12 cellular contexts compared by ENCODE assay signal in genomic region chr20:1718604-1719384, GRCh38.
DNase-seq lines count a peak whose midpoint lies in the region; ATAC-seq and TF ChIP-seq lines count a peak whose summit lies in the region.
"Had no signal": no experiment of that assay in that cellular context is flagged by ENCODE, and none has a peak within 500 bp of the region (broad histone marks: within the 10 kb centered on the region; RNA-seq: fewer than 3 reads in every experiment).

No MANE protein-coding gene starts in this region.

- CTCF ChIA-PET in IMR-90 (lab: Yijun Ruan, JAX): no interaction called here

- no peaks in the 10 kb centered on the region for H3K9me1 ChIP-seq in IMR-90 (ENCODE audit: insufficient read depth, low read length)

- no peak overlapping the region for H3K27ac ChIP-seq in IMR-90 (ENCODE audit: insufficient read depth, low read length)

- no peaks in the 10 kb centered on the region for H4K20me1 ChIP-seq in IMR-90 (ENCODE audit: insufficient read depth, low read length)

- H4K91ac ChIP-seq in IMR-90 (ENCODE audit: insufficient read depth, low read depth, low read length): no peak overlapping the region

- no peak overlapping the region for H4K5ac ChIP-seq in IMR-90 (ENCODE audit: low read depth, low read length)

- peak; percentile 56 for DNase-seq in AG09319 (ENCODE audit: extremely low read depth, low read depth)
- DNase-seq in IMR-90: peak; percentile 46
- peak; percentile 26 for DNase-seq in dedifferentiated amniotic fluid mesenchymal stem cell (ENCODE audit: extremely low spot score)
- DNase-seq in myocyte (ENCODE audit: low read depth): peak; percentile 43
- no peak for DNase-seq in DMS153 (lab: John Stamatoyannopoulos, UW)
- DNase-seq in NCI-H1092 treated with DMSO at 0.1 percent for 48 hours (lab: John Stamatoyannopoulos, UW): no peak
- DNase-seq in NCI-H1930 (lab: John Stamatoyannopoulos, UW): no peak
- DNase-seq: activated CD4-positive, alpha-beta T cell treated with anti-CD3 and anti-CD28 coated beads, Interleukin-2, amount 50 U/mL, for 1 hour; activated naive CD4-positive, alpha-beta T cell treated with Interleukin-2 at 50 U/mL for 16 hours; CD4-positive, CD25-positive, alpha-beta regulatory T cell; NCI-H526 treated with DMSO at 0.1 percent for 48 hours had no signal

- no peak overlapping the region for H2AK5ac ChIP-seq in IMR-90 (ENCODE audit: low read depth, low read length)

- TF ChIP-seq CTCF in AG09319 (IDR thresholded peaks at IDR 0.05; ENCODE audit: low read depth, low read length) (no peak), IMR-90 (conservative IDR thresholded peaks at IDR 0.05; ENCODE audit: low read depth, low read length) (no peak)

- H3K36me3 ChIP-seq in IMR-90 (ENCODE audit: control insufficient read depth, insufficient read depth, low read length): no peaks in the 10 kb centered on the region

- intact Hi-C loops in IMR-90 (cut with micrococcal nuclease): no loop called here

- no peak overlapping the region for H3K4me3 ChIP-seq in IMR-90 (ENCODE audit: insufficient read depth, low read depth, low read length)

- 0% methylated on average over 1 of the region's 8 CpGs; no CpG with 5 or more reads in 1 of the 2 experiments for WGBS in IMR-90 (ENCODE audit: extremely low coverage in 2 of 2, insufficient read length in 1 of 2), 2 experiments

- TF ChIP-seq POLR2A in IMR-90 (IDR thresholded peaks at IDR 0.05; ENCODE audit: low read depth, low read length): no peak

- no peak overlapping the region for H2BK15ac ChIP-seq in IMR-90 (ENCODE audit: low read depth, low read length)

- POLR2A ChIA-PET in IMR-90 (lab: Charles Lee; ENCODE audit: unreplicated experiment): no interaction called here

- no peak overlapping the region for H2AFZ ChIP-seq in IMR-90 (replicated peaks; ENCODE audit: low read length, poor library complexity)

- BruUV-seq in IMR-90 (replicated peaks; lab: Mats Ljungman, UMichigan): no TSS peak

- no peak overlapping the region for H3K4me2 ChIP-seq in IMR-90 (ENCODE audit: low read depth, low read length)

- H3K14ac ChIP-seq in IMR-90 (replicated peaks; ENCODE audit: low read depth, low read length): no peak overlapping the region

- H3K56ac ChIP-seq in IMR-90 (ENCODE audit: extremely low read depth, insufficient read depth, low read length): no peak overlapping the region

- H2BK20ac ChIP-seq in IMR-90 (ENCODE audit: low read depth, low read length): no peak overlapping the region

- no peaks in the 10 kb centered on the region for H3K4me1 ChIP-seq in IMR-90 (ENCODE audit: control insufficient read depth, insufficient read depth, low read length)

- no peaks in the 10 kb centered on the region for H3K9me3 ChIP-seq in IMR-90 (ENCODE audit: control insufficient read depth, insufficient read depth, low read length)

- no peak overlapping the region for H2BK120ac ChIP-seq in IMR-90 (ENCODE audit: low read depth, low read length)

- TF ChIP-seq RAD21 in IMR-90 (IDR thresholded peaks at IDR 0.05; ENCODE audit: low read length): no peak

- peaks cover 6% of the 10 kb centered on the region for H3K27me3 ChIP-seq in IMR-90 (ENCODE audit: control insufficient read depth, insufficient read depth, low read length)

- no peaks in the 10 kb centered on the region for H3K79me1 ChIP-seq in IMR-90 (ENCODE audit: low read depth in 1 of 2, low read length in 2 of 2)

- no peak overlapping the region for H2BK5ac ChIP-seq in IMR-90 (ENCODE audit: low read depth, low read length, poor library complexity, severe bottlenecking)

- ATAC-seq in IMR-90 (ENCODE audit: low read depth): no peak
- ATAC-seq in HG03342 (IDR thresholded peaks at IDR 0.05; ENCODE audit: unreplicated experiment): no peak

- no peak overlapping the region for H2AK9ac ChIP-seq in IMR-90 (replicated peaks; ENCODE audit: low read depth, low read length, poor library complexity)

- in situ Hi-C loops in IMR-90 (cut with MboI; ENCODE audit: low sequenced_read_pairs): no loop called here

- H3K4ac ChIP-seq in IMR-90 (ENCODE audit: low read depth, low read length): no peak overlapping the region

- no peak overlapping the region for H3K18ac ChIP-seq in IMR-90 (ENCODE audit: low read depth, low read length)

- no peak overlapping the region for H3K9ac ChIP-seq in IMR-90 (ENCODE audit: low read depth, low read length)

- H3K23ac ChIP-seq in IMR-90 (ENCODE audit: low read depth, low read length): no peak overlapping the region

- dilution Hi-C loops in IMR-90 (cut with HindIII; ENCODE audit: low sequenced_read_pairs, unreplicated experiment): no loop called here

- no peak overlapping the region for H4K8ac ChIP-seq in IMR-90 (ENCODE audit: low read depth in 2 of 2, low read length in 2 of 2)

TF ChIP-seq in IMR-90, 13 proteins besides CTCF, POLR2A, EP300 and RAD21:
- TF ChIP-seq MAFK (IDR thresholded peaks at IDR 0.05; ENCODE audit: low read depth, low read length) (no peak), CHD1 (IDR thresholded peaks at IDR 0.05; ENCODE audit: low read depth, low read length) (no peak), MXI1 (IDR thresholded peaks at IDR 0.05; ENCODE audit: borderline replicate concordance, low read depth, low read length) (no peak), SMC3 (IDR thresholded peaks at IDR 0.05; ENCODE audit: low read depth, low read length) (no peak), RFX5 (IDR thresholded peaks at IDR 0.05; ENCODE audit: low read depth, low read length) (no peak), USF2 (IDR thresholded peaks at IDR 0.05; ENCODE audit: low read depth, low read length) (no peak), BHLHE40 (IDR thresholded peaks at IDR 0.05; ENCODE audit: low read depth, low read length) (no peak), FOS (IDR thresholded peaks at IDR 0.05; ENCODE audit: low read depth, low read length) (no peak), MAZ (IDR thresholded peaks at IDR 0.05; ENCODE audit: borderline replicate concordance, low read depth, low read length) (no peak), CEBPB (IDR thresholded peaks at IDR 0.05; ENCODE audit: low read depth, low read length) (no peak)

Comparison
In these comparisons a context has a peak if more than half of its experiments do, and no peak if none do; other contexts are left out.
1. DNase-seq: peak in AG09319 (single experiment), IMR-90 (single experiment), dedifferentiated amniotic fluid mesenchymal stem cell (single experiment) and myocyte (single experiment); none in DMS153 (single experiment), NCI-H1092 treated with DMSO at 0.1 percent for 48 hours (single experiment) and NCI-H1930 (0 of 2).